ENCODE assay signal across 1 cellular context in genomic region chr5:10607666-10608442, GRCh38.
TF ChIP-seq lines count a peak whose summit lies in the region.

No MANE protein-coding gene starts in this region.

TF ChIP-seq in SK-N-SH treated with all-trans-retinoic acid at 6 μM for 48 hours, 23 proteins besides CTCF, POLR2A, EP300 and RAD21 (continued from another document):
- TF ChIP-seq POU6F1 (CRISPR knock-in tag; IDR thresholded peaks at IDR 0.05; ENCODE audit: borderline replicate concordance, low read depth) (no peak), TSHZ2 (CRISPR knock-in tag; IDR thresholded peaks at IDR 0.05) (no peak), TCF4 (CRISPR knock-in tag; IDR thresholded peaks at IDR 0.05; ENCODE audit: borderline replicate concordance) (no peak), ZFP30 (CRISPR knock-in tag; IDR thresholded peaks at IDR 0.05) (no peak), ESRRG (CRISPR knock-in tag; IDR thresholded peaks at IDR 0.05) (no peak), BACH2 (CRISPR knock-in tag; IDR thresholded peaks at IDR 0.05; ENCODE audit: borderline replicate concordance) (no peak), TOX (CRISPR knock-in tag; IDR thresholded peaks at IDR 0.05; ENCODE audit: borderline replicate concordance) (no peak), CREB5 (CRISPR knock-in tag; IDR thresholded peaks at IDR 0.05; ENCODE audit: low read depth) (no peak), SNAI2 (CRISPR knock-in tag; IDR thresholded peaks at IDR 0.05) (no peak)
